24 cellular contexts compared by ENCODE assay signal in the genomic region with DNA sequence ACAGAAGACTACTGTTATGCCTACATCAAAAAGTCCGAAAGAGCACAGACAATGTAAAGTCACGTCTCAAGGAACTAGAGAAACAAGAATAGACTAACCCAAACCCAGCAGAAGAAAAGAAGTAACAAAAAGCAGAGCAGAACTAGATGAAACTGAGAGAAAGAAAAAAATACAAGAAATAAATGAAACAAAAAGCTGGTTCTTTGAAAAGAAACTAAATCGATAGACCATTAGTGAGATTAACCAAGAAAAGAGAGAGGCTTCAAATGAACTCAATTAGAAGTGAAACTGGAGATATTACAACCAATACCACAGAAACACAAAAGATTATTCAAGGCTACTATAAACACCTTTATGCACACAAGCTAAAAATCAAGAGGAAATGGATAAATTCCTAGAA.
DNase-seq lines count a peak whose midpoint lies in the region; ATAC-seq and TF ChIP-seq lines count a peak whose summit lies in the region.
"Had no signal": no experiment of that assay in that cellular context is flagged by ENCODE, and none has a peak within 500 bp of the region (broad histone marks: within the 10 kb centered on the region; RNA-seq: fewer than 3 reads in every experiment).

No MANE protein-coding gene starts in this region.

- 81 to 84% methylated on average over 3 of the region's 3 CpGs for WGBS in transverse colon (ENCODE audit: low coverage in 1 of 2), 2 donors

- H3K4me1 Mint-ChIP-seq in CD8-positive, alpha-beta memory T cell, result no peaks in the 10 kb centered on the region
- H3K4me1 Mint-ChIP-seq: activated naive CD4-positive, alpha-beta T cell treated with anti-CD3 and anti-CD28 coated beads, Interleukin-2, amount 50 U/mL, for 24 hours; GM23338; T-helper 17 cell had no signal

- POLR2A ChIA-PET in CD8-positive, alpha-beta memory T cell (lab: Charles Lee), result no interaction called here

- ATAC-seq in GM18519 (IDR thresholded peaks at IDR 0.05; ENCODE audit: low FRiP score, unreplicated experiment), result peak; percentile 66
- peak; percentile 65 for ATAC-seq in GM21381 (IDR thresholded peaks at IDR 0.05; ENCODE audit: unreplicated experiment)
- ATAC-seq in HG02885 (IDR thresholded peaks at IDR 0.05; ENCODE audit: poor library complexity, unreplicated experiment), result peak; percentile 51
- peak; percentile 50 for ATAC-seq in HG03565 (IDR thresholded peaks at IDR 0.05; ENCODE audit: unreplicated experiment)
- ATAC-seq in GM21737 (IDR thresholded peaks at IDR 0.05; ENCODE audit: unreplicated experiment), result no peak
- ATAC-seq: GM23338, T-helper 17 cell had no signal

- peaks cover 0 to 2% (median 0%) of the 10 kb centered on the region in 5 donors for H3K9me3 Mint-ChIP-seq in CD8-positive, alpha-beta memory T cell
- H3K9me3 Mint-ChIP-seq: GM23338 had no signal

- DNase-seq in CD8-positive, alpha-beta memory T cell, result no peak
- no peak for DNase-seq in activated naive CD4-positive, alpha-beta T cell (lab: John Stamatoyannopoulos, UW)
- DNase-seq in transverse colon, result no peak
- DNase-seq: ACHN; activated CD4-positive, alpha-beta T cell treated with anti-CD3 and anti-CD28 coated beads for 48 hours; anterior cingulate cortex; EL; kidney glomerular epithelial cell; MG63; NCI-H1417 treated with DMSO at 0.1 percent for 48 hours; NCI-H2107; NCI-H510A treated with DMSO at 0.1 percent for 48 hours; substantia nigra; T-helper 17 cell had no signal

- no peak for TF ChIP-seq CTCF in transverse colon (IDR thresholded peaks at IDR 0.05)

- H3K9me3 ChIP-seq in CD8-positive, alpha-beta memory T cell (ENCODE audit: low read length), result no peaks in the 10 kb centered on the region
- H3K9me3 ChIP-seq in transverse colon, result no peaks in the 10 kb centered on the region
- H3K9me3 ChIP-seq: BLaER1, MG63 had no signal

- peaks cover 0 to 2% of the 10 kb centered on the region in 2 donors for H3K27me3 Mint-ChIP-seq in CD8-positive, alpha-beta memory T cell
- H3K27me3 Mint-ChIP-seq: activated naive CD4-positive, alpha-beta T cell treated with anti-CD3 and anti-CD28 coated beads, Interleukin-2, amount 50 U/mL, for 24 hours had no signal

- H3K4me1 ChIP-seq in CD8-positive, alpha-beta memory T cell (ENCODE audit: insufficient read depth, low read length), result no peaks in the 10 kb centered on the region
- H3K4me1 ChIP-seq in transverse colon, result no peaks in the 10 kb centered on the region
- H3K4me1 ChIP-seq: BLaER1, parathyroid adenoma had no signal

- H3K36me3 Mint-ChIP-seq in CD8-positive, alpha-beta memory T cell, result no peaks in the 10 kb centered on the region
- H3K36me3 Mint-ChIP-seq: activated naive CD4-positive, alpha-beta T cell treated with anti-CD3 and anti-CD28 coated beads, Interleukin-2, amount 50 U/mL, for 24 hours had no signal

- H3K27ac Mint-ChIP-seq in CD8-positive, alpha-beta memory T cell, result no peak overlapping the region
- H3K27ac Mint-ChIP-seq: activated naive CD4-positive, alpha-beta T cell treated with anti-CD3 and anti-CD28 coated beads, Interleukin-2, amount 50 U/mL, for 24 hours; GM23338; T-helper 17 cell had no signal

- in situ Hi-C loops in transverse colon (cut with MboI; ENCODE audit: low pct_ligation_motif_present in 1 of 4, low pct_unique_long_range_greater_than_20kb in 1 of 4, low sequenced_read_pairs in 3 of 4), result no loop called here

- no peak overlapping the region for H3K27ac ChIP-seq in CD8-positive, alpha-beta memory T cell (ENCODE audit: low read depth, low read length)
- H3K27ac ChIP-seq in transverse colon, result no peak overlapping the region
- H3K27ac ChIP-seq: BLaER1, parathyroid adenoma had no signal

- intact Hi-C loops in transverse colon (cut with DNase I; ENCODE audit: low total_unique reads), result no loop called here

- TF ChIP-seq POLR2A in transverse colon (IDR thresholded peaks at IDR 0.05), result no peak

- H3K4me3 ChIP-seq in CD8-positive, alpha-beta memory T cell (ENCODE audit: low read length), result no peak overlapping the region
- H3K4me3 ChIP-seq in transverse colon, result no peak overlapping the region
- H3K4me3 ChIP-seq: BLaER1, GM23338, lung, MG63 had no signal

- TF ChIP-seq EP300 in transverse colon (IDR thresholded peaks at IDR 0.05; ENCODE audit: low read depth), result no peak

- CTCF ChIA-PET in CD8-positive, alpha-beta memory T cell (lab: Charles Lee), result no interaction called here

- H3K27me3 ChIP-seq in CD8-positive, alpha-beta memory T cell (ENCODE audit: insufficient read depth, low read length, poor library complexity, severe bottlenecking), result no peaks in the 10 kb centered on the region
- H3K27me3 ChIP-seq in transverse colon, result no peaks in the 10 kb centered on the region
- H3K27me3 ChIP-seq: BLaER1, MG63 had no signal

- no peaks in the 10 kb centered on the region for H3K36me3 ChIP-seq in CD8-positive, alpha-beta memory T cell (ENCODE audit: insufficient read depth, low read length)
- no peaks in the 10 kb centered on the region for H3K36me3 ChIP-seq in transverse colon
- H3K36me3 ChIP-seq: BLaER1, MG63 had no signal

- no peak overlapping the region for H3K4me3 Mint-ChIP-seq in CD8-positive, alpha-beta memory T cell
- H3K4me3 Mint-ChIP-seq: activated naive CD4-positive, alpha-beta T cell treated with anti-CD3 and anti-CD28 coated beads, Interleukin-2, amount 50 U/mL, for 24 hours; GM23338; T-helper 17 cell had no signal
